Comparison of ENCODE assay signal across 1 cellular context in the genomic region with DNA sequence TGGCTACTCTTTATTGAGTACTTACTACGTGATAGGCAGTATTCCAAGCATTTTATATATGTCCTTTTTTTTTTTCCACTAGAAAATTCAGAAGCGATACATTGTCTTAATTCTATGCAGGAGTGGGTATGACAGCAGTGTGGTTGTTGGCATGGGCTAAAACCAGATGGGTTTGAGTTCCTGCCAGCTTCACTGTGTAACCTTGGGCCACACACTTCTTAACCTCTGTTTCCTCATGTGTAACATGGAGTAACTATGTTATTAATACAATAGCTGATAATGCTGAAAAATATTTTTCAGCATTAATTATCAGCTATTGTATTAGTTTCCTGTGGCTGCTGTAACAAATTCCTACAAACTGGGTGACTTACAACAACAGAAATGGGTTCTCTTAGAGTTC.
A peak's percentile ranks its signal among the peaks of the same experiment; 100 is the strongest.
TF ChIP-seq lines count a peak whose summit lies in the region.

No MANE protein-coding gene starts in this region.

TF ChIP-seq in HepG2, 621 proteins besides CTCF, POLR2A, EP300 and RAD21:
- TF ChIP-seq ZNF12 (CRISPR knock-in tag; IDR thresholded peaks at IDR 0.05): 0 out of 2 replicates have a peak, but pooled peaks have one; percentile 22
- TF ChIP-seq, protein P1, sequence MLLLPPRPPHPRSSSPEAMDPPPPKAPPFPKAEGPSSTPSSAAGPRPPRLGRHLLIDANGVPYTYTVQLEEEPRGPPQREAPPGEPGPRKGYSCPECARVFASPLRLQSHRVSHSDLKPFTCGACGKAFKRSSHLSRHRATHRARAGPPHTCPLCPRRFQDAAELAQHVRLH (CRISPR knock-in tag; IDR thresholded peaks at IDR 0.05; ENCODE audit: borderline replicate concordance, low read depth): no peak
